Comparison of ENCODE assay signal across 18 cellular contexts in genomic region chr6:52384145-52384766, GRCh38. TPM values are rescaled to one million over a fixed set of nuclear protein-coding genes. Genes with fewer than 3 reads are reported as not detected.
DNase-seq lines count a peak whose midpoint lies in the region; ATAC-seq and TF ChIP-seq lines count a peak whose summit lies in the region.
"Had no signal": no experiment of that assay in that cellular context is flagged by ENCODE, and none has a peak within 500 bp of the region (broad histone marks: within the 10 kb centered on the region; RNA-seq: fewer than 3 reads in every experiment).

No MANE protein-coding gene starts in this region.

- H2BK20ac ChIP-seq in H9 (ENCODE audit: low read depth, low read length, poor library complexity, severe bottlenecking), result no peak overlapping the region

- no peak overlapping the region for H3T11ph ChIP-seq in H9 (ENCODE audit: low read length)

- DNase-seq in activated naive CD8-positive, alpha-beta T cell treated with anti-CD3 and anti-CD28 coated beads, Interleukin-2, amount 50 U/mL, for 24 hours, result no peak
- no peak for DNase-seq in RWPE2 (ENCODE audit: low spot score)
- DNase-seq in type B pancreatic cell (ENCODE audit: extremely low spot score, unreplicated experiment), result no peak
- no peak for DNase-seq in GM03348 (ENCODE audit: low spot score)
- DNase-seq in NCI-H2196 treated with DMSO at 0.1 percent for 48 hours (lab: John Stamatoyannopoulos, UW; ENCODE audit: unreplicated experiment), result no peak
- no peak for DNase-seq in H9
- DNase-seq: COR-L47, NCI-H1048, NCI-H1436 treated with DMSO at 0.1 percent for 48 hours, NCI-H2081 treated with DMSO at 0.1 percent for 48 hours, NCI-H524, Right ventricle myocardium superior had no signal

- TF ChIP-seq CTCF in RWPE2 (IDR thresholded peaks at IDR 0.05; ENCODE audit: poor library complexity, severe bottlenecking) (no peak), type B pancreatic cell (conservative IDR thresholded peaks at IDR 0.05) (no peak), H9 (conservative IDR thresholded peaks at IDR 0.05) (no peak)

- no peak overlapping the region for H4K5ac ChIP-seq in H9 (ENCODE audit: insufficient read length, low read depth, low read length)

- WGBS in H9 (ENCODE audit: extremely low coverage, insufficient read length, low lambda C conversion rate), result no CpG with 5 or more reads among the region's 2 CpGs

- no peaks in the 10 kb centered on the region for H3K27me3 Mint-ChIP-seq in activated naive CD8-positive, alpha-beta T cell
- no peaks in the 10 kb centered on the region for H3K27me3 Mint-ChIP-seq in activated naive CD8-positive, alpha-beta T cell treated with anti-CD3 and anti-CD28 coated beads, Interleukin-2, amount 50 U/mL, for 24 hours
- H3K27me3 Mint-ChIP-seq in type B pancreatic cell (no peaks in the 10 kb centered on the region), H9 (ENCODE audit: low read depth) (no peaks in the 10 kb centered on the region)

- peak overlapping the region; percentile 89 for H3K27ac Mint-ChIP-seq in activated naive CD8-positive, alpha-beta T cell
- no peak overlapping the region for H3K27ac Mint-ChIP-seq in activated naive CD8-positive, alpha-beta T cell treated with anti-CD3 and anti-CD28 coated beads, Interleukin-2, amount 50 U/mL, for 24 hours
- H3K27ac Mint-ChIP-seq in type B pancreatic cell (peak overlapping the region; percentile 27), H9 (no peak overlapping the region)
- H3K27ac Mint-ChIP-seq: GM23338 had no signal

- H3K4me3 ChIP-seq in RWPE2 (ENCODE audit: severe bottlenecking), result no peak overlapping the region
- H3K4me3 ChIP-seq: BLaER1, GM23338, SK-N-MC had no signal

- H2BK5ac ChIP-seq in H9 (ENCODE audit: insufficient read length, low read length), result no peak overlapping the region

- H3K9me3 ChIP-seq in RWPE2 (ENCODE audit: severe bottlenecking) (no peaks in the 10 kb centered on the region), H9 (ENCODE audit: control insufficient read depth, low read depth, low read length) (peaks cover 8% of the 10 kb centered on the region)

- H2AK5ac ChIP-seq in H9 (ENCODE audit: insufficient read length, low read length), result no peak overlapping the region

- peaks cover 4% of the 10 kb centered on the region for H3K4me1 ChIP-seq in RWPE2 (ENCODE audit: insufficient read depth, poor library complexity, severe bottlenecking)
- no peaks in the 10 kb centered on the region for H3K4me1 ChIP-seq in H9 (ENCODE audit: insufficient read depth, low read length)

- no peak overlapping the region for H3K9ac ChIP-seq in H9 (ENCODE audit: extremely low read depth, insufficient read length, low read length)
- H3K9ac ChIP-seq: BLaER1 had no signal

- H4K20me1 ChIP-seq in H9 (ENCODE audit: control insufficient read depth, insufficient read depth, insufficient read length), result no peaks in the 10 kb centered on the region
- H4K20me1 ChIP-seq: BLaER1 had no signal

- no peak overlapping the region for H3K4ac ChIP-seq in H9 (ENCODE audit: low read depth, low read length)

- no peak overlapping the region for H3K56ac ChIP-seq in H9 (ENCODE audit: insufficient read length, low read depth, low read length)

- H3K27me3 ChIP-seq in RWPE2 (ENCODE audit: insufficient read depth, poor library complexity, severe bottlenecking) (no peaks in the 10 kb centered on the region), H9 (ENCODE audit: insufficient read depth, low read length) (no peaks in the 10 kb centered on the region)
- H3K27me3 ChIP-seq: BLaER1 had no signal

- peaks cover 9% of the 10 kb centered on the region for H3K9me3 Mint-ChIP-seq in activated naive CD8-positive, alpha-beta T cell (ENCODE audit: low read depth)
- peaks cover 15% of the 10 kb centered on the region for H3K9me3 Mint-ChIP-seq in activated naive CD8-positive, alpha-beta T cell treated with anti-CD3 and anti-CD28 coated beads, Interleukin-2, amount 50 U/mL, for 24 hours
- peaks cover 6% of the 10 kb centered on the region for H3K9me3 Mint-ChIP-seq in type B pancreatic cell
- peaks cover 8 to 23% of the 10 kb centered on the region in 2 experiments; a peak in 4 of 5 replicates for H3K9me3 Mint-ChIP-seq in H9

- peaks cover 81% of the 10 kb centered on the region for H3K4me1 Mint-ChIP-seq in activated naive CD8-positive, alpha-beta T cell (ENCODE audit: low read depth)
- peaks cover 67% of the 10 kb centered on the region for H3K4me1 Mint-ChIP-seq in activated naive CD8-positive, alpha-beta T cell treated with anti-CD3 and anti-CD28 coated beads, Interleukin-2, amount 50 U/mL, for 24 hours
- H3K4me1 Mint-ChIP-seq in type B pancreatic cell (ENCODE audit: unreplicated experiment) (peaks cover 10% of the 10 kb centered on the region), H9 (no peaks in the 10 kb centered on the region)
- H3K4me1 Mint-ChIP-seq: GM23338 had no signal

- no peaks in the 10 kb centered on the region for H3K23me2 ChIP-seq in H9 (ENCODE audit: insufficient read length, low read depth, low read length, poor library complexity, severe bottlenecking)

- peaks cover 12% of the 10 kb centered on the region for H3K36me3 Mint-ChIP-seq in activated naive CD8-positive, alpha-beta T cell
- H3K36me3 Mint-ChIP-seq in activated naive CD8-positive, alpha-beta T cell treated with anti-CD3 and anti-CD28 coated beads, Interleukin-2, amount 50 U/mL, for 24 hours (ENCODE audit: low read depth), result peaks cover 30% of the 10 kb centered on the region
- H3K36me3 Mint-ChIP-seq in type B pancreatic cell (peaks cover 13% of the 10 kb centered on the region), H9 (ENCODE audit: insufficient read depth in 1 of 3, low read depth in 3 of 3) (peaks cover 3 to 17% (median 8%) of the 10 kb centered on the region in 3 experiments; a peak in 6 of 7 replicates)

- no peak overlapping the region for H2BK15ac ChIP-seq in H9 (ENCODE audit: low read depth, low read length)

- H3K4me3 Mint-ChIP-seq in activated naive CD8-positive, alpha-beta T cell, result peak overlapping the region; percentile 4
- no peak overlapping the region for H3K4me3 Mint-ChIP-seq in activated naive CD8-positive, alpha-beta T cell treated with anti-CD3 and anti-CD28 coated beads, Interleukin-2, amount 50 U/mL, for 24 hours
- H3K4me3 Mint-ChIP-seq in type B pancreatic cell (no peak overlapping the region), H9 (no peak overlapping the region)
- H3K4me3 Mint-ChIP-seq: GM23338 had no signal

- H3K18ac ChIP-seq in H9 (ENCODE audit: insufficient read length, low read depth, low read length), result no peak overlapping the region

- H3K23ac ChIP-seq in H9 (ENCODE audit: insufficient read length, low read depth, low read length), result no peak overlapping the region

- no peak overlapping the region for H3K4me2 ChIP-seq in H9 (ENCODE audit: insufficient read depth, insufficient read length, low read length)
- H3K4me2 ChIP-seq: BLaER1, GM23338 had no signal

- H3K79me2 ChIP-seq in H9 (ENCODE audit: insufficient read depth, low read length), result no peaks in the 10 kb centered on the region

- H2AFZ ChIP-seq in H9 (ENCODE audit: low read length), result no peak overlapping the region
- H2AFZ ChIP-seq: GM23338 had no signal

- H3K79me1 ChIP-seq in H9 (ENCODE audit: insufficient read depth, low read depth, low read length, poor library complexity, severe bottlenecking), result no peaks in the 10 kb centered on the region

- no peak overlapping the region for H3K14ac ChIP-seq in H9 (ENCODE audit: insufficient read depth, low read length)

- ATAC-seq in activated naive CD8-positive, alpha-beta T cell treated with anti-CD3 and anti-CD28 coated beads, Interleukin-2, amount 50 U/mL, for 24 hours, result no peak
- ATAC-seq in RWPE2 (ENCODE audit: low read depth) (peak; percentile 61), esophagus mucosa (peak; percentile 71)
- ATAC-seq: GM23338 had no signal

- H4K91ac ChIP-seq in H9 (ENCODE audit: insufficient read length, low read depth, low read length), result no peak overlapping the region

- H3K36me3 ChIP-seq in RWPE2 (ENCODE audit: low read depth), result no peaks in the 10 kb centered on the region

- H2BK12ac ChIP-seq in H9 (ENCODE audit: insufficient read length, low read depth, low read length), result no peak overlapping the region

- H4K8ac ChIP-seq in H9 (replicated peaks; ENCODE audit: insufficient read length, low read depth, low read length), result no peak overlapping the region

- H3K27ac ChIP-seq in RWPE2 (ENCODE audit: poor library complexity, severe bottlenecking), result no peak overlapping the region
- no peak overlapping the region for H3K27ac ChIP-seq in H9 (ENCODE audit: insufficient read length, low read depth, low read length)
- H3K27ac ChIP-seq: BLaER1, HL-60, SK-N-MC had no signal

- H2BK120ac ChIP-seq in H9 (ENCODE audit: low read depth, low read length, poor library complexity, severe bottlenecking), result no peak overlapping the region

RNA-seq across cellular contexts. Expression of gene PAQR8, which starts 22.3 kb away (rescaled TPM):
- total RNA-seq in esophagus mucosa (3.5 TPM), type B pancreatic cell (ENCODE audit: low replicate concordance) (17.6 and 21.2 TPM in 2 replicates), H9 (2021) (3.0 and 3.4 TPM in 2 replicates)

RNA-seq across cellular contexts. Expression of gene EFHC1, which starts 35.9 kb away (rescaled TPM):
- total RNA-seq in esophagus mucosa (10.8 TPM), type B pancreatic cell (ENCODE audit: low replicate concordance) (23.4 and 54.9 TPM in 2 replicates), H9 (2021) (11.8 and 13.2 TPM in 2 replicates)

Comparison
In these comparisons a context has a peak if more than half of its experiments do, and no peak if none do; other contexts are left out.
1. H3K27ac Mint-ChIP-seq: peak in activated naive CD8-positive, alpha-beta T cell (single experiment) and type B pancreatic cell (single experiment); none in activated naive CD8-positive, alpha-beta T cell treated with anti-CD3 and anti-CD28 coated beads, Interleukin-2, amount 50 U/mL, for 24 hours (single experiment) and H9 (0 of 3).